Comparison of ENCODE assay signal across 1 cellular context in genomic region chr11:70090989-70091388, GRCh38.
TF ChIP-seq lines count a peak whose summit lies in the region.

No MANE protein-coding gene starts in this region.

TF ChIP-seq in HepG2, 621 proteins besides CTCF, POLR2A, EP300 and RAD21:
- TF ChIP-seq KLF12 (CRISPR knock-in tag; IDR thresholded peaks at IDR 0.05; ENCODE audit: borderline replicate concordance) (no peak), NAIF1 (CRISPR knock-in tag; IDR thresholded peaks at IDR 0.05; ENCODE audit: borderline replicate concordance) (no peak), LCORL (IDR thresholded peaks at IDR 0.05) (no peak), LCORL (CRISPR knock-in tag; IDR thresholded peaks at IDR 0.05) (no peak), THRA (CRISPR knock-in tag; IDR thresholded peaks at IDR 0.05; ENCODE audit: borderline replicate concordance) (no peak), ZNF792 (CRISPR knock-in tag; IDR thresholded peaks at IDR 0.05) (no peak), FOXK1 (CRISPR knock-in tag; IDR thresholded peaks at IDR 0.05; ENCODE audit: borderline replicate concordance, low read depth) (no peak), ZNF607 (CRISPR knock-in tag; IDR thresholded peaks at IDR 0.05; ENCODE audit: borderline replicate concordance) (no peak), HMGXB4 (CRISPR knock-in tag; IDR thresholded peaks at IDR 0.05; ENCODE audit: borderline replicate concordance in 1 of 2, low read depth in 1 of 2) (no peak), ZNF205 (CRISPR knock-in tag; IDR thresholded peaks at IDR 0.05) (no peak), MIXL1 (CRISPR knock-in tag; IDR thresholded peaks at IDR 0.05) (no peak), ATAD3A (CRISPR knock-in tag; IDR thresholded peaks at IDR 0.05) (no peak), FOSL1 (CRISPR knock-in tag; IDR thresholded peaks at IDR 0.05; ENCODE audit: borderline replicate concordance) (no peak), SATB2 (CRISPR knock-in tag; IDR thresholded peaks at IDR 0.05) (no peak), FUBP1 (CRISPR knock-in tag; IDR thresholded peaks at IDR 0.05; ENCODE audit: borderline replicate concordance) (no peak), ZBED4 (CRISPR knock-in tag; IDR thresholded peaks at IDR 0.05; ENCODE audit: borderline replicate concordance) (no peak), SMARCC2 (IDR thresholded peaks at IDR 0.05) (no peak), RXRA (CRISPR knock-in tag; IDR thresholded peaks at IDR 0.05) (no peak)
